1 cellular context compared by ENCODE assay signal in the genomic region with DNA sequence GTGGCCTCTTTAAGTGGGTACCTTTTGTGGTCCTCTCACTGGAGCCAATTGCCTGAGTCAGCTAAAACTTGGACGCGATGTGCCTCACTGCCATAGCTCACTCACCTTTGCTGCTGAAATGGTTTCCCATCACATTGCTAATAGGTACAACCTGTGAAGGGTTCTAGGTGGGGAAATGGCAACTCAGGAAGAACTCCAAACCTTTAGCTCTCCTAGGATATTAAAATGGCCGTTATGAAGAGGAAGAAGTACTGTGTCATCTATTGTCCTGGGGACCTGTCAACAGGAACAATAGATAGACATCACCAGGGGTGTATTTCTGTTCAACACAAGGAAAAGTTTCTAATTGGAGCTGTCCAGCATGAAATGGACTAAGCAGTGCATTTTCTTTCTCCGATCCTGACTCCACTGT.
TF ChIP-seq lines count a peak whose summit lies in the region.

No MANE protein-coding gene starts in this region.

TF ChIP-seq in A549, 52 proteins besides CTCF, POLR2A, EP300 and RAD21 (continued from another document):
- peak; percentile 56 for TF ChIP-seq REST (IDR thresholded peaks at IDR 0.05)
- TF ChIP-seq ZNF302 (CRISPR knock-in tag; IDR thresholded peaks at IDR 0.05) = no peak
- peak; percentile 87 for TF ChIP-seq MAFK (IDR thresholded peaks at IDR 0.05; ENCODE audit: partially characterized antibody)
